In the genomic region with DNA sequence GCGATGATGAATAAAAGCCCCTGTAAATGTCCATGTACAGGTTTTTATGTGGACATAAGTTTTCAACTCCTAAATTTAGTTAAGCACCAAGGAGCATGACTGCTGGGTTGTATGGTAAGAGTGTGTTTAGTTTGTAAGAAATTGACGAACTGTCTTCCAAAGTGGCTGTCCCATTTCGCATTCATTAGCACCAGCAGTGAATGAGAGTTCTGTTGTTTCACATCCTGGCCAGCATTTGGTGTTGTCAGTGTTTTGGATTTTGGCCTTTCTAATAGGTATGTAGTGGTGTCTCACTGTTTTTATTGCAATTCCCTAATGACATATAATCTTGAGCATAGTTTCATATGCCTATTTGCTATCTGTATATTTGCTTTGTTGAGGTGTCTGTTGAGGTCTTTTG, we compare ENCODE assay signal across 21 cellular contexts. TPM values are rescaled to one million over a fixed set of nuclear protein-coding genes. Genes with fewer than 3 reads are reported as not detected.
DNase-seq lines count a peak whose midpoint lies in the region; ATAC-seq and TF ChIP-seq lines count a peak whose summit lies in the region.
"Had no signal": no experiment of that assay in that cellular context is flagged by ENCODE, and none has a peak within 500 bp of the region (broad histone marks: within the 10 kb centered on the region; RNA-seq: fewer than 3 reads in every experiment).

No MANE protein-coding gene starts in this region.

- peaks cover 2% of the 10 kb centered on the region for H4K20me1 ChIP-seq in Loucy (ENCODE audit: insufficient read depth, low read length, poor library complexity, severe bottlenecking)

- H3K4me1 ChIP-seq in Loucy (ENCODE audit: insufficient read depth, low read length, poor library complexity, severe bottlenecking): peaks cover 34% of the 10 kb centered on the region
- H3K4me1 ChIP-seq: A549 had no signal

- H3K9ac ChIP-seq in Loucy (ENCODE audit: low read depth, low read length, poor library complexity, severe bottlenecking): peak overlapping the region; percentile 45

- no peaks in the 10 kb centered on the region for H3K27me3 ChIP-seq in Loucy (ENCODE audit: insufficient read depth, low read length, poor library complexity, severe bottlenecking)

- H3K36me3 ChIP-seq in Loucy (ENCODE audit: insufficient read depth, low read length): peaks cover 44% of the 10 kb centered on the region

- no peak overlapping the region for H2AFZ ChIP-seq in Loucy (ENCODE audit: low read length)

- peak; percentile 52 for DNase-seq in globus pallidus (ENCODE audit: low spot score)
- peak; percentile 69 for DNase-seq in pons (ENCODE audit: low spot score)
- no peak for DNase-seq in dermis blood vessel endothelial cell
- no peak for DNase-seq in NCI-H2196 treated with DMSO at 0.1 percent for 48 hours (lab: John Stamatoyannopoulos, UW; ENCODE audit: unreplicated experiment)
- DNase-seq: 8988T; ACHN; AML-193; C1 segment of cervical spinal cord; Calu3; CD4-positive, alpha-beta memory T cell; COR-L47; DMS53; DMS79 treated with DMSO at 0.1 percent for 48 hours; GF-D8; GOT3; HFFc6 had no signal

- peak overlapping the region; percentile 59 for H3K4me2 ChIP-seq in Loucy (ENCODE audit: low read depth, low read length, poor library complexity, severe bottlenecking)
- H3K4me2 ChIP-seq: A549 had no signal

- no peak for TF ChIP-seq CTCF in Loucy (conservative IDR thresholded peaks at IDR 0.05; ENCODE audit: low read length)

- no peak for ATAC-seq in HG03095 (IDR thresholded peaks at IDR 0.05; ENCODE audit: unreplicated experiment)
- ATAC-seq in GM21737 (IDR thresholded peaks at IDR 0.05; ENCODE audit: unreplicated experiment): no peak
- ATAC-seq: A549 had no signal

- peaks cover 7% of the 10 kb centered on the region for H3K9me3 ChIP-seq in Loucy (ENCODE audit: insufficient read depth, low read depth, low read length)
- H3K9me3 ChIP-seq: HAP-1 had no signal

- H3K79me2 ChIP-seq in Loucy (ENCODE audit: insufficient read depth, low read length): peaks cover 41% of the 10 kb centered on the region

- no peaks in the 10 kb centered on the region for H3K9me2 ChIP-seq in Loucy (replicated peaks; ENCODE audit: low read depth, low read length)

- peak overlapping the region; percentile 20 for H3K4me3 ChIP-seq in Loucy (ENCODE audit: low read length, poor library complexity, severe bottlenecking)
- H3K4me3 ChIP-seq: A549, HAP-1 had no signal

- H3F3A ChIP-seq in Loucy (ENCODE audit: low read depth): no peaks in the 10 kb centered on the region

RNA-seq across cellular contexts. Expression of gene ZNF621, which starts 3.7 kb away (rescaled TPM):
- total RNA-seq in dermis blood vessel endothelial cell: 11.9 and 13.7 TPM in 2 replicates

RNA-seq across cellular contexts. Expression of gene ZNF620, which starts 22.6 kb away (rescaled TPM):
- total RNA-seq in dermis blood vessel endothelial cell: 7.4 and 9.7 TPM in 2 replicates

RNA-seq across cellular contexts. Expression of gene ZNF619, which starts 51.5 kb away (rescaled TPM):
- 6.8 and 9.5 TPM in 2 replicates for total RNA-seq in dermis blood vessel endothelial cell

Comparison
In these comparisons a context has a peak if more than half of its experiments do, and no peak if none do; other contexts are left out.
1. DNase-seq: peak in globus pallidus (single experiment) and pons (single experiment); none in dermis blood vessel endothelial cell (single experiment) and NCI-H2196 treated with DMSO at 0.1 percent for 48 hours (single experiment).